18 cellular contexts compared by ENCODE assay signal in the genomic region with DNA sequence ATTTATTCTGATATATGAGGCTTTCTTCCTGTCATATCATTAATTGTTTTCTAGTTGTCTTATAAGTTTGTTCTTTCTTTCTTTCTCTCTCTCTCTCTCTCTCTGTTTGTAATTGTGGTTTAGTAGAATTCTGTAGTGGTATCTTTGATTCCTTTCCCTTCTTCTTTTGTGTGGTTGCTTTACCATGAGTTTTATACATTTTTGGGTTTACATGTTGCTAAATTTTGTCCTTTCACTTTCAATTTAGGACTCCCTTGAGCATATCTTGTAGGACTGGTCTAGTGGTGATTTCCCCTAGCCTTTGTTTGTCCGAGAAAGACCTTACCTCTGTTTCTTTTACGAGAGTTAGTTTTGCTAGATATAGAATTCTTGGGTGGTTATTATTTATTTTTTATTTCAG.
"Had no signal": no experiment of that assay in that cellular context is flagged by ENCODE, and none has a peak within 500 bp of the region (broad histone marks: within the 10 kb centered on the region; RNA-seq: fewer than 3 reads in every experiment).

No MANE protein-coding gene starts in this region.

- ATAC-seq: foreskin keratinocyte; gastroesophageal sphincter; heart left ventricle; left cardiac atrium; left lung; left ventricle myocardium superior; lower lobe of right lung; mucosa of descending colon; naive thymus-derived CD8-positive, alpha-beta T cell had no signal

- DNase-seq: dermis blood vessel endothelial cell; dorsolateral prefrontal cortex; effector CD4-positive, alpha-beta T cell; effector memory CD4-positive, alpha-beta T cell; foreskin keratinocyte; heart left ventricle; hippocampal formation; left cardiac atrium; left lung; left ventricle myocardium superior; lower lobe of right lung; mesenchymal stem cell; mucosa of descending colon; naive B cell; naive thymus-derived CD8-positive, alpha-beta T cell had no signal

- H3K27me3 ChIP-seq: dorsolateral prefrontal cortex, esophagus muscularis mucosa, foreskin keratinocyte, gastroesophageal sphincter, heart left ventricle, left lung had no signal

- H3K4me1 ChIP-seq: esophagus muscularis mucosa, foreskin keratinocyte, gastroesophageal sphincter, heart left ventricle, left lung, lower lobe of right lung had no signal

- H3K27ac ChIP-seq: coronary artery, dorsolateral prefrontal cortex, esophagus muscularis mucosa, foreskin keratinocyte, gastroesophageal sphincter, heart left ventricle, left lung, lower lobe of right lung had no signal

- H3K4me3 ChIP-seq: coronary artery, dorsolateral prefrontal cortex, esophagus muscularis mucosa, gastroesophageal sphincter, heart left ventricle, left lung, lower lobe of right lung, mucosa of descending colon had no signal

- H3K36me3 ChIP-seq: esophagus muscularis mucosa, gastroesophageal sphincter, heart left ventricle, left lung, lower lobe of right lung had no signal
